1 cellular context compared by ENCODE assay signal in the genomic region with DNA sequence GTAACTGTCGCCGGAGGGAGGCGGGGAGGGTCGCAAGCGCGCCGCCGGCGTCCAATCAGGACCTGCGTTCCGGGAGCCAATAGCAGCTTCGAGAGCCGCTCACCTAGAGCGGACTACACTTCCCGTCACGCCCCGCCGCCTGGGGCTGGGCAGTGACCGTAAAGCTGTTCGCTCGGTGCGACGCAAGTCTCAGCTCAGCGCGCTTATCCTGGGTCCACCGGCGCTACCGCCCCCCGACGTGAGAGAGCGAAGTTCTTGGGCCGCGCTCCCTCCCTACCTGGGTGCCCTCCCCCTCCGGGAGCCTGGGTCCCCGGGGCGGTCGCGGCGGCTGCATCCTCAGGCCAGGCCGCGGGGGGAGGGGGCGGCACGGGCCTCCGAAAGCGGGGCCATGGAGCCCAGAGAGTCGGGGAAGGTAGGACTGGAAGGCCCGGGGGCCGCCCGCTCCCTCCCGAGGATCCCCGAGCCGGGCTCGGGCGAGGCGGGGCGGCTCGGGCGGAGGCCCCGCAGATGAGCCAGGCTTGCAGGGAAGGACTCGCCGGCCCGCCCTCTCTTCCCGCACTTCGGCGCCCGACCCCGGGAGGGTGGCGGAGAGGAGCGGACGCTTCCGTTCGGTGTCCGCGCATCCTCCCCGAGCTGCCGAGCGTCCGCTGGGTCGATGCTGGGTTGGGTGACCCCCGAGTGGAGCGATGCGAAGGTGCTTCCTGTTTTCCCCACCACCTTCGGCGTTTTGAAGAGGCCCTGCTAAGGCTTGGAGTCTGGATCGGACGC.
A peak's percentile ranks its signal among the peaks of the same experiment; 100 is the strongest.
TF ChIP-seq lines count a peak whose summit lies in the region.

A gene (plus strand): TSS at position 152 of the 768 bp plus-strand sequence. CDS start 237 bp downstream, at position 389.

TF ChIP-seq in K562, 482 proteins besides CTCF, POLR2A, EP300 and RAD21 (continued from another document and continues in another):
- TF ChIP-seq, protein P1, sequence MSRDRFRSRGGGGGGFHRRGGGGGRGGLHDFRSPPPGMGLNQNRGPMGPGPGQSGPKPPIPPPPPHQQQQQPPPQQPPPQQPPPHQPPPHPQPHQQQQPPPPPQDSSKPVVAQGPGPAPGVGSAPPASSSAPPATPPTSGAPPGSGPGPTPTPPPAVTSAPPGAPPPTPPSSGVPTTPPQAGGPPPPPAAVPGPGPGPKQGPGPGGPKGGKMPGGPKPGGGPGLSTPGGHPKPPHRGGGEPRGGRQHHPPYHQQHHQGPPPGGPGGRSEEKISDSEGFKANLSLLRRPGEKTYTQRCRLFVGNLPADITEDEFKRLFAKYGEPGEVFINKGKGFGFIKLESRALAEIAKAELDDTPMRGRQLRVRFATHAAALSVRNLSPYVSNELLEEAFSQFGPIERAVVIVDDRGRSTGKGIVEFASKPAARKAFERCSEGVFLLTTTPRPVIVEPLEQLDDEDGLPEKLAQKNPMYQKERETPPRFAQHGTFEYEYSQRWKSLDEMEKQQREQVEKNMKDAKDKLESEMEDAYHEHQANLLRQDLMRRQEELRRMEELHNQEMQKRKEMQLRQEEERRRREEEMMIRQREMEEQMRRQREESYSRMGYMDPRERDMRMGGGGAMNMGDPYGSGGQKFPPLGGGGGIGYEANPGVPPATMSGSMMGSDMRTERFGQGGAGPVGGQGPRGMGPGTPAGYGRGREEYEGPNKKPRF (IDR thresholded peaks at IDR 0.05; ENCODE audit: low read depth, low read length): no peak
- no peak for TF ChIP-seq MTA2 (IDR thresholded peaks at IDR 0.05; ENCODE audit: low read depth)
- TF ChIP-seq POLR3A (IDR thresholded peaks at IDR 0.05; ENCODE audit: borderline replicate concordance, extremely low read depth, insufficient read depth, insufficient read length): no peak
- no peak for TF ChIP-seq IRF2 (CRISPR knock-in tag; IDR thresholded peaks at IDR 0.05)
- TF ChIP-seq DACH1 (IDR thresholded peaks at IDR 0.05; ENCODE audit: partially characterized antibody): no peak
- TF ChIP-seq, protein P2, sequence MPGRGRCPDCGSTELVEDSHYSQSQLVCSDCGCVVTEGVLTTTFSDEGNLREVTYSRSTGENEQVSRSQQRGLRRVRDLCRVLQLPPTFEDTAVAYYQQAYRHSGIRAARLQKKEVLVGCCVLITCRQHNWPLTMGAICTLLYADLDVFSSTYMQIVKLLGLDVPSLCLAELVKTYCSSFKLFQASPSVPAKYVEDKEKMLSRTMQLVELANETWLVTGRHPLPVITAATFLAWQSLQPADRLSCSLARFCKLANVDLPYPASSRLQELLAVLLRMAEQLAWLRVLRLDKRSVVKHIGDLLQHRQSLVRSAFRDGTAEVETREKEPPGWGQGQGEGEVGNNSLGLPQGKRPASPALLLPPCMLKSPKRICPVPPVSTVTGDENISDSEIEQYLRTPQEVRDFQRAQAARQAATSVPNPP (IDR thresholded peaks at IDR 0.05; ENCODE audit: borderline replicate concordance, insufficient read depth, insufficient read length): no peak
- TF ChIP-seq FOXP1 (CRISPR knock-in tag; IDR thresholded peaks at IDR 0.05): peak; percentile 60; the same call in 1 of the 2 replicates
- TF ChIP-seq DMBX1 (CRISPR knock-in tag; IDR thresholded peaks at IDR 0.05; ENCODE audit: borderline replicate concordance): no peak
- TF ChIP-seq, protein P3, sequence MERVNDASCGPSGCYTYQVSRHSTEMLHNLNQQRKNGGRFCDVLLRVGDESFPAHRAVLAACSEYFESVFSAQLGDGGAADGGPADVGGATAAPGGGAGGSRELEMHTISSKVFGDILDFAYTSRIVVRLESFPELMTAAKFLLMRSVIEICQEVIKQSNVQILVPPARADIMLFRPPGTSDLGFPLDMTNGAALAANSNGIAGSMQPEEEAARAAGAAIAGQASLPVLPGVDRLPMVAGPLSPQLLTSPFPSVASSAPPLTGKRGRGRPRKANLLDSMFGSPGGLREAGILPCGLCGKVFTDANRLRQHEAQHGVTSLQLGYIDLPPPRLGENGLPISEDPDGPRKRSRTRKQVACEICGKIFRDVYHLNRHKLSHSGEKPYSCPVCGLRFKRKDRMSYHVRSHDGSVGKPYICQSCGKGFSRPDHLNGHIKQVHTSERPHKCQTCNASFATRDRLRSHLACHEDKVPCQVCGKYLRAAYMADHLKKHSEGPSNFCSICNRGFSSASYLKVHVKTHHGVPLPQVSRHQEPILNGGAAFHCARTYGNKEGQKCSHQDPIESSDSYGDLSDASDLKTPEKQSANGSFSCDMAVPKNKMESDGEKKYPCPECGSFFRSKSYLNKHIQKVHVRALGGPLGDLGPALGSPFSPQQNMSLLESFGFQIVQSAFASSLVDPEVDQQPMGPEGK (CRISPR knock-in tag; IDR thresholded peaks at IDR 0.05; ENCODE audit: borderline replicate concordance): no peak
- no peak for TF ChIP-seq ZNF311 (CRISPR knock-in tag; IDR thresholded peaks at IDR 0.05)
- TF ChIP-seq RB1 (IDR thresholded peaks at IDR 0.05; ENCODE audit: low read depth): peak; percentile 86
- TF ChIP-seq ZNF76 (CRISPR knock-in tag; IDR thresholded peaks at IDR 0.05; ENCODE audit: borderline replicate concordance): 0 out of 2 replicates have a peak, but pooled peaks have one; percentile 21
- TF ChIP-seq, protein P4, sequence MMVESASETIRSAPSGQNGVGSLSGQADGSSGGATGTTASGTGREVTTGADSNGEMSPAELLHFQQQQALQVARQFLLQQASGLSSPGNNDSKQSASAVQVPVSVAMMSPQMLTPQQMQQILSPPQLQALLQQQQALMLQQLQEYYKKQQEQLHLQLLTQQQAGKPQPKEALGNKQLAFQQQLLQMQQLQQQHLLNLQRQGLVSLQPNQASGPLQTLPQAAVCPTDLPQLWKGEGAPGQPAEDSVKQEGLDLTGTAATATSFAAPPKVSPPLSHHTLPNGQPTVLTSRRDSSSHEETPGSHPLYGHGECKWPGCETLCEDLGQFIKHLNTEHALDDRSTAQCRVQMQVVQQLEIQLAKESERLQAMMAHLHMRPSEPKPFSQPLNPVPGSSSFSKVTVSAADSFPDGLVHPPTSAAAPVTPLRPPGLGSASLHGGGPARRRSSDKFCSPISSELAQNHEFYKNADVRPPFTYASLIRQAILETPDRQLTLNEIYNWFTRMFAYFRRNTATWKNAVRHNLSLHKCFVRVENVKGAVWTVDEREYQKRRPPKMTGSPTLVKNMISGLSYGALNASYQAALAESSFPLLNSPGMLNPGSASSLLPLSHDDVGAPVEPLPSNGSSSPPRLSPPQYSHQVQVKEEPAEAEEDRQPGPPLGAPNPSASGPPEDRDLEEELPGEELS (CRISPR knock-in tag; IDR thresholded peaks at IDR 0.05; ENCODE audit: borderline replicate concordance): peak; percentile 90; the same call in 1 of the 2 replicates
- 0 out of 2 replicates have a peak, but pooled peaks have one; percentile 53 for TF ChIP-seq ZNF12 (CRISPR knock-in tag; IDR thresholded peaks at IDR 0.05)
- TF ChIP-seq EGR1 (conservative IDR thresholded peaks at IDR 0.05): peak; percentile 50
- no peak for TF ChIP-seq SMAD3 (CRISPR knock-in tag; conservative IDR thresholded peaks at IDR 0.05)
- no peak for TF ChIP-seq RBM17 (IDR thresholded peaks at IDR 0.05; ENCODE audit: borderline replicate concordance, low read depth, low read length)
- TF ChIP-seq HEY1 (CRISPR knock-in tag; IDR thresholded peaks at IDR 0.05; ENCODE audit: borderline replicate concordance): no peak
- peak; percentile 36; the same call in 1 of the 2 replicates for TF ChIP-seq KLF13 (tag; IDR thresholded peaks at IDR 0.05; ENCODE audit: borderline replicate concordance, low read depth)
- TF ChIP-seq ZNF445 (CRISPR knock-in tag; IDR thresholded peaks at IDR 0.05; ENCODE audit: low read depth): no peak
- no peak for TF ChIP-seq ZKSCAN8 (CRISPR knock-in tag; IDR thresholded peaks at IDR 0.05)
- no peak for TF ChIP-seq ZNF431 (CRISPR knock-in tag; IDR thresholded peaks at IDR 0.05)
- TF ChIP-seq ZNF41 (CRISPR knock-in tag; conservative IDR thresholded peaks at IDR 0.05): no peak
- no peak for TF ChIP-seq ZNF239 (CRISPR knock-in tag; IDR thresholded peaks at IDR 0.05)
- TF ChIP-seq KHSRP (IDR thresholded peaks at IDR 0.05): no peak
- TF ChIP-seq HDGF (IDR thresholded peaks at IDR 0.05): no peak
- TF ChIP-seq, protein P5, sequence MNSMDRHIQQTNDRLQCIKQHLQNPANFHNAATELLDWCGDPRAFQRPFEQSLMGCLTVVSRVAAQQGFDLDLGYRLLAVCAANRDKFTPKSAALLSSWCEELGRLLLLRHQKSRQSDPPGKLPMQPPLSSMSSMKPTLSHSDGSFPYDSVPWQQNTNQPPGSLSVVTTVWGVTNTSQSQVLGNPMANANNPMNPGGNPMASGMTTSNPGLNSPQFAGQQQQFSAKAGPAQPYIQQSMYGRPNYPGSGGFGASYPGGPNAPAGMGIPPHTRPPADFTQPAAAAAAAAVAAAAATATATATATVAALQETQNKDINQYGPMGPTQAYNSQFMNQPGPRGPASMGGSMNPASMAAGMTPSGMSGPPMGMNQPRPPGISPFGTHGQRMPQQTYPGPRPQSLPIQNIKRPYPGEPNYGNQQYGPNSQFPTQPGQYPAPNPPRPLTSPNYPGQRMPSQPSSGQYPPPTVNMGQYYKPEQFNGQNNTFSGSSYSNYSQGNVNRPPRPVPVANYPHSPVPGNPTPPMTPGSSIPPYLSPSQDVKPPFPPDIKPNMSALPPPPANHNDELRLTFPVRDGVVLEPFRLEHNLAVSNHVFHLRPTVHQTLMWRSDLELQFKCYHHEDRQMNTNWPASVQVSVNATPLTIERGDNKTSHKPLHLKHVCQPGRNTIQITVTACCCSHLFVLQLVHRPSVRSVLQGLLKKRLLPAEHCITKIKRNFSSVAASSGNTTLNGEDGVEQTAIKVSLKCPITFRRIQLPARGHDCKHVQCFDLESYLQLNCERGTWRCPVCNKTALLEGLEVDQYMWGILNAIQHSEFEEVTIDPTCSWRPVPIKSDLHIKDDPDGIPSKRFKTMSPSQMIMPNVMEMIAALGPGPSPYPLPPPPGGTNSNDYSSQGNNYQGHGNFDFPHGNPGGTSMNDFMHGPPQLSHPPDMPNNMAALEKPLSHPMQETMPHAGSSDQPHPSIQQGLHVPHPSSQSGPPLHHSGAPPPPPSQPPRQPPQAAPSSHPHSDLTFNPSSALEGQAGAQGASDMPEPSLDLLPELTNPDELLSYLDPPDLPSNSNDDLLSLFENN (IDR thresholded peaks at IDR 0.05; ENCODE audit: low read depth in 2 of 2, low read length in 2 of 2): no peak
- TF ChIP-seq, protein P6, sequence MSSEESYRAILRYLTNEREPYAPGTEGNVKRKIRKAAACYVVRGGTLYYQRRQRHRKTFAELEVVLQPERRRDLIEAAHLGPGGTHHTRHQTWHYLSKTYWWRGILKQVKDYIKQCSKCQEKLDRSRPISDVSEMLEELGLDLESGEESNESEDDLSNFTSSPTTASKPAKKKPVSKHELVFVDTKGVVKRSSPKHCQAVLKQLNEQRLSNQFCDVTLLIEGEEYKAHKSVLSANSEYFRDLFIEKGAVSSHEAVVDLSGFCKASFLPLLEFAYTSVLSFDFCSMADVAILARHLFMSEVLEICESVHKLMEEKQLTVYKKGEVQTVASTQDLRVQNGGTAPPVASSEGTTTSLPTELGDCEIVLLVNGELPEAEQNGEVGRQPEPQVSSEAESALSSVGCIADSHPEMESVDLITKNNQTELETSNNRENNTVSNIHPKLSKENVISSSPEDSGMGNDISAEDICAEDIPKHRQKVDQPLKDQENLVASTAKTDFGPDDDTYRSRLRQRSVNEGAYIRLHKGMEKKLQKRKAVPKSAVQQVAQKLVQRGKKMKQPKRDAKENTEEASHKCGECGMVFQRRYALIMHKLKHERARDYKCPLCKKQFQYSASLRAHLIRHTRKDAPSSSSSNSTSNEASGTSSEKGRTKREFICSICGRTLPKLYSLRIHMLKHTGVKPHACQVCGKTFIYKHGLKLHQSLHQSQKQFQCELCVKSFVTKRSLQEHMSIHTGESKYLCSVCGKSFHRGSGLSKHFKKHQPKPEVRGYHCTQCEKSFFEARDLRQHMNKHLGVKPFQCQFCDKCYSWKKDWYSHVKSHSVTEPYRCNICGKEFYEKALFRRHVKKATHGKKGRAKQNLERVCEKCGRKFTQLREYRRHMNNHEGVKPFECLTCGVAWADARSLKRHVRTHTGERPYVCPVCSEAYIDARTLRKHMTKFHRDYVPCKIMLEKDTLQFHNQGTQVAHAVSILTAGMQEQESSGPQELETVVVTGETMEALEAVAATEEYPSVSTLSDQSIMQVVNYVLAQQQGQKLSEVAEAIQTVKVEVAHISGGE (CRISPR knock-in tag; IDR thresholded peaks at IDR 0.05): peak in 2 of 3 experiments; percentile 48 to 80; a peak in 3 of 6 replicates
- TF ChIP-seq PHF8 (IDR thresholded peaks at IDR 0.05; ENCODE audit: borderline replicate concordance, low read length): peak; percentile 97
- TF ChIP-seq RBM34 (IDR thresholded peaks at IDR 0.05; ENCODE audit: borderline replicate concordance, insufficient read depth, low read length): no peak
- TF ChIP-seq ARHGAP35 (IDR thresholded peaks at IDR 0.05; ENCODE audit: partially characterized antibody): no peak
- peak; percentile 60; the same call in 1 of the 2 replicates for TF ChIP-seq ZSCAN29 (IDR thresholded peaks at IDR 0.05)
- TF ChIP-seq, protein P7, sequence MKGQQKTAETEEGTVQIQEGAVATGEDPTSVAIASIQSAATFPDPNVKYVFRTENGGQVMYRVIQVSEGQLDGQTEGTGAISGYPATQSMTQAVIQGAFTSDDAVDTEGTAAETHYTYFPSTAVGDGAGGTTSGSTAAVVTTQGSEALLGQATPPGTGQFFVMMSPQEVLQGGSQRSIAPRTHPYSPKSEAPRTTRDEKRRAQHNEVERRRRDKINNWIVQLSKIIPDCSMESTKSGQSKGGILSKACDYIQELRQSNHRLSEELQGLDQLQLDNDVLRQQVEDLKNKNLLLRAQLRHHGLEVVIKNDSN (CRISPR knock-in tag; IDR thresholded peaks at IDR 0.05): peak; percentile 48
- peak; percentile 48 for TF ChIP-seq WHSC1 (IDR thresholded peaks at IDR 0.05; ENCODE audit: low read length)
- TF ChIP-seq TFAM (CRISPR knock-in tag; conservative IDR thresholded peaks at IDR 0.05): no peak
- peak in 1 of 2 experiments; percentile 94; a peak in 1 of 4 replicates for TF ChIP-seq CSDE1 (IDR thresholded peaks at IDR 0.05)
- peak; percentile 58; the same call in 1 of the 2 replicates for TF ChIP-seq ZBTB7A (IDR thresholded peaks at IDR 0.05; ENCODE audit: borderline replicate concordance, control insufficient read depth, low read depth, low read length)
- TF ChIP-seq, protein P8, sequence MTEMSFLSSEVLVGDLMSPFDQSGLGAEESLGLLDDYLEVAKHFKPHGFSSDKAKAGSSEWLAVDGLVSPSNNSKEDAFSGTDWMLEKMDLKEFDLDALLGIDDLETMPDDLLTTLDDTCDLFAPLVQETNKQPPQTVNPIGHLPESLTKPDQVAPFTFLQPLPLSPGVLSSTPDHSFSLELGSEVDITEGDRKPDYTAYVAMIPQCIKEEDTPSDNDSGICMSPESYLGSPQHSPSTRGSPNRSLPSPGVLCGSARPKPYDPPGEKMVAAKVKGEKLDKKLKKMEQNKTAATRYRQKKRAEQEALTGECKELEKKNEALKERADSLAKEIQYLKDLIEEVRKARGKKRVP (CRISPR knock-in tag; IDR thresholded peaks at IDR 0.05): no peak
- TF ChIP-seq SP1 (CRISPR knock-in tag; IDR thresholded peaks at IDR 0.05): peak; percentile 94
- TF ChIP-seq, protein P9, sequence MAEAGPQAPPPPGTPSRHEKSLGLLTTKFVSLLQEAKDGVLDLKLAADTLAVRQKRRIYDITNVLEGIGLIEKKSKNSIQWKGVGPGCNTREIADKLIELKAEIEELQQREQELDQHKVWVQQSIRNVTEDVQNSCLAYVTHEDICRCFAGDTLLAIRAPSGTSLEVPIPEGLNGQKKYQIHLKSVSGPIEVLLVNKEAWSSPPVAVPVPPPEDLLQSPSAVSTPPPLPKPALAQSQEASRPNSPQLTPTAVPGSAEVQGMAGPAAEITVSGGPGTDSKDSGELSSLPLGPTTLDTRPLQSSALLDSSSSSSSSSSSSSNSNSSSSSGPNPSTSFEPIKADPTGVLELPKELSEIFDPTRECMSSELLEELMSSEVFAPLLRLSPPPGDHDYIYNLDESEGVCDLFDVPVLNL (CRISPR knock-in tag; IDR thresholded peaks at IDR 0.05; ENCODE audit: low read depth): 0 out of 2 replicates have a peak, but pooled peaks have one; percentile 19
- no peak for TF ChIP-seq ZNF174 (CRISPR knock-in tag; IDR thresholded peaks at IDR 0.05)
- TF ChIP-seq RFX1 (IDR thresholded peaks at IDR 0.05): peak; percentile 99; the same call in 1 of the 2 replicates
- peak; percentile 2 to 34; a peak in 2 of 4 replicates for TF ChIP-seq SRF (CRISPR knock-in tag; IDR thresholded peaks at IDR 0.05)
- no peak for TF ChIP-seq HOXB6 (CRISPR knock-in tag; IDR thresholded peaks at IDR 0.05; ENCODE audit: borderline replicate concordance)
